1 cellular context compared by ENCODE assay signal in the genomic region with DNA sequence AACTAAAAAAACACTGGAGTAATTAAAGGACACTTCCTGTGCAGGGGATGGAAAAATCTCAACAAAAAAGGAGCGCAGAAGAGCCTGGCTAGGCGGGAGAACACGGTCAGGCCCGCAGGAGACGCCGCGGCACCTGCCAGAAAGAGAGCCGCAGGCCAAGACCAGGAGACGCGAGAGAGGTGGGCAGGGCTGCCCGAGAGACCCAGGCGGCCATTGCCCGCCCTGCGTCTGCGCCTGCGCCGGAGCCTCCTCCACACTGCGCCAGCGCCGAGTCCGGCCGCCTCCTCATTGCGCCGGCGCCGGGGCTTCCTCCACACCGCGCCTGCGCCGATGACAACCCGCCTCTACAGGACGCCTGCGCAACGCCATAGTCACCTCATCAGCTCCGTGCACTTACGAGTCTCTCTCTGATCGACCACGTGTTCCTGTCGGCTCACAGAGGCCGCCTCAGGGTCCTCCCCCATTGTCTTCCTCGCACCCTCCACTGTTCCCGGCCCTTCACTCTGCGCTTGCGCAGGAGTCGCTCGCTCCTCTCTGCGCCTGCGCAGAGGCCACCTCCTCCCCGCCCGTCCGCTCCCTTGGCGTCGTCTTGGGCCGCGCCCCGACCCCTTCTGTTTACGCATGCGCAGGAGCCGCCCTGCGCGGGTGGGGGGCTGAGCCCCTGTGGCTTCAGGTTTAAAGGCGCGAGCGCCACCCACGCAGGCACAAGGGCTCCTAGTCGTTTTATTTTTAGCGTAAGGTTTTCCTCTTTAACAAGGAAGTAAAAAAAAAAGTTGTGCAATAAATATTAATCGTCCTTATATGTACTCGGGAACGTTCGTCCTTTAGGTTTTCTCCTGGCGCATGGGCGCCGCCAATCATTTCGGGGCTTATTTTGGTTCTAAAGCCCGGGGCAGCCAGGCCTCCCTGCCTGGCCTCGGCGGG.
A peak's percentile ranks its signal among the peaks of the same experiment; 100 is the strongest.
TF ChIP-seq lines count a peak whose summit lies in the region.

No MANE protein-coding gene starts in this region.

TF ChIP-seq in HEK293, 187 proteins besides CTCF, POLR2A, EP300 and RAD21 (continued from another document):
- TF ChIP-seq, protein P1, sequence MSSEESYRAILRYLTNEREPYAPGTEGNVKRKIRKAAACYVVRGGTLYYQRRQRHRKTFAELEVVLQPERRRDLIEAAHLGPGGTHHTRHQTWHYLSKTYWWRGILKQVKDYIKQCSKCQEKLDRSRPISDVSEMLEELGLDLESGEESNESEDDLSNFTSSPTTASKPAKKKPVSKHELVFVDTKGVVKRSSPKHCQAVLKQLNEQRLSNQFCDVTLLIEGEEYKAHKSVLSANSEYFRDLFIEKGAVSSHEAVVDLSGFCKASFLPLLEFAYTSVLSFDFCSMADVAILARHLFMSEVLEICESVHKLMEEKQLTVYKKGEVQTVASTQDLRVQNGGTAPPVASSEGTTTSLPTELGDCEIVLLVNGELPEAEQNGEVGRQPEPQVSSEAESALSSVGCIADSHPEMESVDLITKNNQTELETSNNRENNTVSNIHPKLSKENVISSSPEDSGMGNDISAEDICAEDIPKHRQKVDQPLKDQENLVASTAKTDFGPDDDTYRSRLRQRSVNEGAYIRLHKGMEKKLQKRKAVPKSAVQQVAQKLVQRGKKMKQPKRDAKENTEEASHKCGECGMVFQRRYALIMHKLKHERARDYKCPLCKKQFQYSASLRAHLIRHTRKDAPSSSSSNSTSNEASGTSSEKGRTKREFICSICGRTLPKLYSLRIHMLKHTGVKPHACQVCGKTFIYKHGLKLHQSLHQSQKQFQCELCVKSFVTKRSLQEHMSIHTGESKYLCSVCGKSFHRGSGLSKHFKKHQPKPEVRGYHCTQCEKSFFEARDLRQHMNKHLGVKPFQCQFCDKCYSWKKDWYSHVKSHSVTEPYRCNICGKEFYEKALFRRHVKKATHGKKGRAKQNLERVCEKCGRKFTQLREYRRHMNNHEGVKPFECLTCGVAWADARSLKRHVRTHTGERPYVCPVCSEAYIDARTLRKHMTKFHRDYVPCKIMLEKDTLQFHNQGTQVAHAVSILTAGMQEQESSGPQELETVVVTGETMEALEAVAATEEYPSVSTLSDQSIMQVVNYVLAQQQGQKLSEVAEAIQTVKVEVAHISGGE (tag by site-specific recombination; conservative IDR thresholded peaks at IDR 0.05; ENCODE audit: low read depth), result 0 out of 2 replicates have a peak, but pooled peaks have one; percentile 28
- TF ChIP-seq ZNF10 (tag by site-specific recombination; IDR thresholded peaks at IDR 0.05) (peak; percentile 26; the same call in 1 of the 2 replicates), ZNF843 (tag by site-specific recombination; IDR thresholded peaks at IDR 0.05) (no peak), ZBTB17 (tag by site-specific recombination; IDR thresholded peaks at IDR 0.05) (peak; percentile 78; the same call in 1 of the 2 replicates), ZNF660 (tag by site-specific recombination; IDR thresholded peaks at IDR 0.05) (peak; percentile 57; the same call in 1 of the 2 replicates), GLIS2 (tag by site-specific recombination; IDR thresholded peaks at IDR 0.05) (peak; percentile 80)
TF ChIP-seq in HEK293: peak in this region for 36.
